17 cellular contexts compared by ENCODE assay signal in the genomic region with DNA sequence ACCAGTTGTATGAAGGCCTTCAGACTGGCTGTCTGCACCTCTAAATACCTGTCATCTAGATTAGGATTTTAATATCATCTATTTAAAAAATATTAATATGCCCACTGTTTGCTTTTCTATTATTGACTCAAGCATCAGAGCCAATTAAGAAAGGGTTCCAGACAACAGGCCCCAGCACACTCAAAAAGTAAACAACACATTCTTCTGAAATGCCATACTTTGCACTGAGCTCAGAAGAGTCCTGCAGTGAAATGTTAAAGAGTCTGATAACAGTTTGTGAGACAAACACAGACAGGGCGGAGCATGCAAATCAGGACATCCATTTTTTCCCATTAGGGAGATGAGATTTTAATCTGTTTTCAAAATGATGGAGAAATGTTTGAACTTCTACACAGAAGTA. TPM values are rescaled to one million over a fixed set of nuclear protein-coding genes. Genes with fewer than 3 reads are reported as not detected.
DNase-seq lines count a peak whose midpoint lies in the region; ATAC-seq and TF ChIP-seq lines count a peak whose summit lies in the region.
"Had no signal": no experiment of that assay in that cellular context is flagged by ENCODE, and none has a peak within 500 bp of the region (broad histone marks: within the 10 kb centered on the region; RNA-seq: fewer than 3 reads in every experiment).

No MANE protein-coding gene starts in this region.

- H3K4me2 ChIP-seq in HCT116 (ENCODE audit: low read length), result no peak overlapping the region
- H3K4me2 ChIP-seq in neural progenitor cell, result no peak overlapping the region

- H3K9me3 ChIP-seq in HCT116 (ENCODE audit: control insufficient read depth in 1 of 2, insufficient read depth in 1 of 2, low read depth in 1 of 2, low read length in 2 of 2), result no peaks in the 10 kb centered on the region
- H3K9me3 ChIP-seq in Panc1 (ENCODE audit: control insufficient read depth, insufficient read depth, low read depth, low read length), result no peaks in the 10 kb centered on the region
- H3K9me3 ChIP-seq in stomach, result no peaks in the 10 kb centered on the region
- H3K9me3 ChIP-seq in breast epithelium, result no peaks in the 10 kb centered on the region
- H3K9me3 ChIP-seq in neural progenitor cell (ENCODE audit: low read depth), result no peaks in the 10 kb centered on the region
- H3K9me3 ChIP-seq: BE2C, esophagus squamous epithelium, right atrium auricular region, tibial artery had no signal

- no peak for DNase-seq in HCT116 (ENCODE audit: low read depth, low spot score)
- DNase-seq in Panc1 (ENCODE audit: low read depth, low spot score), result no peak
- DNase-seq in fibroblast of gingiva (ENCODE audit: low read depth), result peak; percentile 45
- no peak for DNase-seq in stomach
- DNase-seq in D341Med (ENCODE audit: low spot score), result no peak
- DNase-seq in breast epithelium (ENCODE audit: low spot score in 2 of 2), result no peak
- DNase-seq in neural progenitor cell (ENCODE audit: low spot score), result no peak
- DNase-seq: BE2C; central memory CD4-positive, alpha-beta T cell; esophagus squamous epithelium; NCI-H2171 treated with DMSO at 0.1 percent for 48 hours; NCI-H748 treated with DMSO at 0.1 percent for 48 hours; nucleus accumbens; SHP77 treated with DMSO at 0.1 percent for 48 hours; tibial artery had no signal

- no peak for ATAC-seq in HCT116
- ATAC-seq in Panc1, result peak; percentile 72
- ATAC-seq: stimulated activated effector memory CD8-positive, alpha-beta T cell treated with anti-CD3 and anti-CD28 coated beads, Interleukin-12 subunit alpha, Interleukin-12 subunit beta, amount 100 ng/mL, for 72 hours had no signal

- no peak for TF ChIP-seq EP300 in stomach (IDR thresholded peaks at IDR 0.05)

- intact Hi-C loops in HCT116 (cut with micrococcal nuclease), result no loop called here
- intact Hi-C loops in Panc1 (cut with micrococcal nuclease; ENCODE audit: unreplicated experiment), result no loop called here
- intact Hi-C loops in stomach (cut with DNase I; ENCODE audit: low total_unique reads), result no loop called here
- intact Hi-C loops in breast epithelium (cut with DNase I; ENCODE audit: low total_unique reads), result no loop called here

- no peaks in the 10 kb centered on the region for H3K36me3 ChIP-seq in HCT116 (ENCODE audit: control insufficient read depth in 1 of 2, insufficient read depth in 2 of 2, low read length in 2 of 2)
- H3K36me3 ChIP-seq in Panc1 (ENCODE audit: control insufficient read depth, insufficient read depth, low read length), result no peaks in the 10 kb centered on the region
- H3K36me3 ChIP-seq in stomach, result no peaks in the 10 kb centered on the region
- no peaks in the 10 kb centered on the region for H3K36me3 ChIP-seq in breast epithelium
- H3K36me3 ChIP-seq in neural progenitor cell, result no peaks in the 10 kb centered on the region
- H3K36me3 ChIP-seq: BE2C, esophagus squamous epithelium, right atrium auricular region, tibial artery had no signal

- H3K4me1 Mint-ChIP-seq in neural progenitor cell, result peaks cover 36% of the 10 kb centered on the region

- H3K27ac ChIP-seq in HCT116 (ENCODE audit: low read depth, low read length), result no peak overlapping the region
- H3K27ac ChIP-seq in Panc1 (ENCODE audit: low read length), result peak overlapping the region; percentile 99
- H3K27ac ChIP-seq in stomach, result peak overlapping the region in 3 of 5 donors; percentile 7 to 83 (median 79)
- H3K27ac ChIP-seq in breast epithelium, result no peak overlapping the region
- H3K27ac ChIP-seq in neural progenitor cell, result no peak overlapping the region
- H3K27ac ChIP-seq: esophagus squamous epithelium had no signal

- POLR2A ChIA-PET in HCT116 (lab: Charles Lee), result interaction anchor here (1.7 to 1.9 kb wide), 2 partner anchors 21 to 46 kb away, joined by 4 to 7 read pairs; a partner anchor contains a TSS
- POLR2A ChIA-PET in Panc1 (lab: Charles Lee), result interaction anchor here (1.5 kb wide), 1 partner anchor 20 kb away, joined by 6 read pairs; no protein-coding TSS in a partner anchor

- TF ChIP-seq CTCF in HCT116 (IDR thresholded peaks at IDR 0.05 in 2 of 3, conservative IDR thresholded peaks at IDR 0.05 in 1 of 3; ENCODE audit: borderline replicate concordance in 1 of 3, insufficient read depth in 1 of 3, low read depth in 2 of 3, low read length in 2 of 3) (no peak), Panc1 (IDR thresholded peaks at IDR 0.05) (no peak), stomach (IDR thresholded peaks at IDR 0.05) (no peak), breast epithelium (IDR thresholded peaks at IDR 0.05) (no peak), neural progenitor cell (IDR thresholded peaks at IDR 0.05) (no peak)

- H3K4me3 Mint-ChIP-seq in neural progenitor cell, result no peak overlapping the region
- H3K4me3 Mint-ChIP-seq: stimulated activated effector memory CD8-positive, alpha-beta T cell treated with anti-CD3 and anti-CD28 coated beads, Interleukin-12 subunit alpha, Interleukin-12 subunit beta, amount 100 ng/mL, for 72 hours had no signal

- no peaks in the 10 kb centered on the region for H3F3A ChIP-seq in neural progenitor cell (ENCODE audit: low read depth)

- H3K27ac Mint-ChIP-seq in neural progenitor cell, result no peak overlapping the region

- H2AFZ ChIP-seq in HCT116 (ENCODE audit: low read depth, low read length, poor library complexity, severe bottlenecking) (peak overlapping the region; percentile 48), neural progenitor cell (replicated peaks) (no peak overlapping the region)

- H3K9ac ChIP-seq in HCT116 (ENCODE audit: low read length) (no peak overlapping the region), neural progenitor cell (no peak overlapping the region)

- H3K36me3 Mint-ChIP-seq in neural progenitor cell, result no peaks in the 10 kb centered on the region
- H3K36me3 Mint-ChIP-seq: stimulated activated effector memory CD8-positive, alpha-beta T cell treated with anti-CD3 and anti-CD28 coated beads, Interleukin-12 subunit alpha, Interleukin-12 subunit beta, amount 100 ng/mL, for 72 hours had no signal

- no peak for TF ChIP-seq RAD21 in HCT116 (IDR thresholded peaks at IDR 0.05; ENCODE audit: low read depth)

- CTCF ChIA-PET in HCT116 (lab: Charles Lee) (no interaction called here), Panc1 (lab: Charles Lee) (interaction anchor here (0.6 kb wide), 1 partner anchor 647 kb away, joined by 3 read pairs; no protein-coding TSS in a partner anchor)

- in situ Hi-C loops in Panc1 (cut with HindIII; ENCODE audit: low pct_unique_long_range_greater_than_20kb, low sequenced_read_pairs), result no loop called here

- no peak overlapping the region for H3K4me3 ChIP-seq in HCT116 (replicated peaks in 1 of 2; ENCODE audit: low read depth in 1 of 2, low read length in 2 of 2)
- no peak overlapping the region for H3K4me3 ChIP-seq in Panc1 (ENCODE audit: low read depth in 2 of 2, low read length in 2 of 2)
- H3K4me3 ChIP-seq in stomach, result no peak overlapping the region
- H3K4me3 ChIP-seq in breast epithelium, result no peak overlapping the region
- H3K4me3 ChIP-seq in neural progenitor cell, result no peak overlapping the region
- H3K4me3 ChIP-seq: esophagus squamous epithelium, right atrium auricular region, tibial artery had no signal

- H3K9me2 ChIP-seq in HCT116 (ENCODE audit: insufficient read depth), result no peaks in the 10 kb centered on the region

- RAD21 ChIA-PET in HCT116 (lab: Charles Lee; ENCODE audit: low non-redundant PET in 1 of 2, low total read pairs in 2 of 2, uncharacterized antibody in 2 of 2, unreplicated experiment in 2 of 2), result no interaction called here

- H3K27me3 Mint-ChIP-seq in neural progenitor cell (ENCODE audit: insufficient read depth, low read depth), result peaks cover 17% of the 10 kb centered on the region

- no peak for TF ChIP-seq POLR2A in HCT116 (IDR thresholded peaks at IDR 0.05; ENCODE audit: borderline replicate concordance, extremely low read depth, insufficient read depth, insufficient read length)
- TF ChIP-seq POLR2A in stomach (IDR thresholded peaks at IDR 0.05), result no peak
- TF ChIP-seq POLR2A in breast epithelium (IDR thresholded peaks at IDR 0.05), result no peak

- BruUV-seq in HCT116 (replicated peaks; lab: Mats Ljungman, UMichigan), result no TSS peak
- no TSS peak for BruUV-seq in Panc1 (replicated peaks; lab: Mats Ljungman, UMichigan)

- no peaks in the 10 kb centered on the region for H4K20me1 ChIP-seq in HCT116 (ENCODE audit: insufficient read depth)
- H4K20me1 ChIP-seq in neural progenitor cell (ENCODE audit: low read depth), result no peaks in the 10 kb centered on the region

- peaks cover 4% of the 10 kb centered on the region for H3K9me3 Mint-ChIP-seq in neural progenitor cell
- H3K9me3 Mint-ChIP-seq: stimulated activated effector memory CD8-positive, alpha-beta T cell treated with anti-CD3 and anti-CD28 coated beads, Interleukin-12 subunit alpha, Interleukin-12 subunit beta, amount 100 ng/mL, for 72 hours had no signal

- H3K27me3 ChIP-seq in HCT116 (ENCODE audit: insufficient read depth, low read length) (no peaks in the 10 kb centered on the region), Panc1 (ENCODE audit: control insufficient read depth, insufficient read depth, low read length) (no peaks in the 10 kb centered on the region), stomach (no peaks in the 10 kb centered on the region), breast epithelium (no peaks in the 10 kb centered on the region), neural progenitor cell (no peaks in the 10 kb centered on the region)
- H3K27me3 ChIP-seq: BE2C, esophagus squamous epithelium, right atrium auricular region, tibial artery had no signal

- WGBS in stomach, 5 donors, result 38 to 67% (median 59%) methylated on average over 1 of the region's 1 CpG

- H3K4me1 ChIP-seq in HCT116 (ENCODE audit: control insufficient read depth in 1 of 2, insufficient read depth in 2 of 2, low read length in 2 of 2) (peaks cover 6 to 30% of the 10 kb centered on the region in 2 experiments; a peak in 2 of 4 replicates), Panc1 (ENCODE audit: control insufficient read depth, insufficient read depth, low read length) (peaks cover 61% of the 10 kb centered on the region), stomach (peaks cover 22 to 46% (median 32%) of the 10 kb centered on the region in 4 donors), breast epithelium (no peaks in the 10 kb centered on the region), neural progenitor cell (no peaks in the 10 kb centered on the region)

- H3K79me2 ChIP-seq in HCT116 (ENCODE audit: insufficient read depth, low read length) (no peaks in the 10 kb centered on the region), neural progenitor cell (ENCODE audit: low read depth) (no peaks in the 10 kb centered on the region)

TF ChIP-seq in HCT116, 20 proteins besides CTCF, POLR2A, EP300 and RAD21 (continues in another document):
- TF ChIP-seq CEBPB (IDR thresholded peaks at IDR 0.05; ENCODE audit: low read depth) (no peak), FOSL1 (IDR thresholded peaks at IDR 0.05; ENCODE audit: low read depth) (no peak), ZFX (IDR thresholded peaks at IDR 0.05) (no peak)

RNA-seq across cellular contexts. Expression of a gene that starts 45.9 kb away (rescaled TPM):
- total RNA-seq in HCT116 (2021; ENCODE audit: unreplicated experiment) (82.2 TPM), Panc1 (2021; ENCODE audit: unreplicated experiment) (177 TPM), stomach (100 to 1,000 TPM in 4 of 5 donors, 10 to 100 TPM in 1; 78.2 to 187 (median 119) TPM), breast epithelium (100 to 1,000 TPM; 132 to 347 (median 186) TPM), neural progenitor cell (ENCODE audit: low replicate concordance) (8.7 and 11.9 TPM in 2 replicates)
- polyA plus RNA-seq in HCT116 (2012), result 119 and 155 TPM in 2 replicates
- polyA plus RNA-seq in Panc1 (2012; ENCODE audit: insufficient read length), result 108 TPM
- 10 to 100 TPM; 25.9 to 57.0 (median 31.4) TPM for polyA plus RNA-seq in stomach

Comparison
In these comparisons a context has a peak if more than half of its experiments do, and no peak if none do; other contexts are left out.
1. H3K27ac ChIP-seq: peak in Panc1 (single experiment) and stomach (3 of 5); none in HCT116 (single experiment), breast epithelium (0 of 2) and neural progenitor cell (single experiment).